In the genomic region with DNA sequence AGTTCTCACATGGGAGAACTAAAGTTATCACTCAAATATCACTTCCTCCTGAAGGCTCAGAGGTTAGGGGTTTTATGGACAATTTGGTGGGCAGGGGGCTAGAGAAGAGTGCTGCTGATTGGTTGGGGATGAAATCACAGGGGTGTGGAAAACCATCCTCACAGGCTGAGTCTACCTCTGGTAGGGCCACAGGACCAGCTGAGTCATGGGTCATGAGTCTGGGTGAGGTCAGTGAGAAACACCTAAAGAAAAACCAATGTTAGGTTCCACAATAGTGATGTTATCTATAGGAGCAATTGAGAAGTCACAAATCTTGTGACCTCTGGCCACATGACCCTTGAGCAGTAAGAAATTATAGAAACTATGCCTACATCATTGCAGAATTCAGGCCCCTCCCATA, we compare ENCODE assay signal across 18 cellular contexts.
DNase-seq lines count a peak whose midpoint lies in the region; ATAC-seq and TF ChIP-seq lines count a peak whose summit lies in the region.
"Had no signal": no experiment of that assay in that cellular context is flagged by ENCODE, and none has a peak within 500 bp of the region (broad histone marks: within the 10 kb centered on the region; RNA-seq: fewer than 3 reads in every experiment).

No MANE protein-coding gene starts in this region.

- TF ChIP-seq CTCF in MCF 10A (IDR thresholded peaks at IDR 0.05; ENCODE audit: unreplicated experiment) (no peak), breast epithelium (IDR thresholded peaks at IDR 0.05) (no peak), PC-9 (conservative IDR thresholded peaks at IDR 0.05) (no peak), foreskin keratinocyte (conservative IDR thresholded peaks at IDR 0.05) (no peak), endodermal cell (conservative IDR thresholded peaks at IDR 0.05) (no peak)

- H3K9me2 ChIP-seq in PC-9 (ENCODE audit: insufficient read depth), result no peaks in the 10 kb centered on the region

- H3K4me1 Mint-ChIP-seq in MCF 10A (ENCODE audit: insufficient read depth, unreplicated experiment), result no peaks in the 10 kb centered on the region
- H3K4me1 Mint-ChIP-seq in endodermal cell, result peaks cover 44% of the 10 kb centered on the region

- no peaks in the 10 kb centered on the region for H3K36me3 Mint-ChIP-seq in MCF 10A (ENCODE audit: insufficient read depth, unreplicated experiment)
- H3K36me3 Mint-ChIP-seq in endodermal cell (ENCODE audit: low read depth), result no peaks in the 10 kb centered on the region

- no peaks in the 10 kb centered on the region for H3K4me1 ChIP-seq in breast epithelium
- H3K4me1 ChIP-seq in PC-9 (replicated peaks; ENCODE audit: insufficient read depth), result no peaks in the 10 kb centered on the region
- no peaks in the 10 kb centered on the region for H3K4me1 ChIP-seq in foreskin keratinocyte
- peaks cover 13% of the 10 kb centered on the region for H3K4me1 ChIP-seq in endodermal cell (ENCODE audit: control insufficient read depth, insufficient read depth, low read length)
- H3K4me1 ChIP-seq: A549 had no signal

- BruUV-seq in MCF 10A (replicated peaks; lab: Mats Ljungman, UMichigan), result no TSS peak
- no TSS peak for BruUV-seq in PC-9 (replicated peaks; lab: Mats Ljungman, UMichigan)

- POLR2A ChIA-PET in MCF 10A (lab: Yijun Ruan, JAX) (interaction anchor here (0.7 kb wide), 1 partner anchor 276 kb away, joined by 3 read pairs; no protein-coding TSS in a partner anchor), PC-9 (lab: Charles Lee; ENCODE audit: unreplicated experiment) (no interaction called here)

- H3K4me3 ChIP-seq in breast epithelium (no peak overlapping the region), PC-9 (no peak overlapping the region), endodermal cell (ENCODE audit: low read length) (no peak overlapping the region)
- H3K4me3 ChIP-seq: A549, MG63 had no signal

- no peaks in the 10 kb centered on the region for H3F3A ChIP-seq in PC-9 (ENCODE audit: insufficient read depth, low read depth)

- H3K36me3 ChIP-seq in breast epithelium (no peaks in the 10 kb centered on the region), PC-9 (ENCODE audit: low read depth) (no peaks in the 10 kb centered on the region), endodermal cell (ENCODE audit: control insufficient read depth, insufficient read depth, low read length) (no peaks in the 10 kb centered on the region)
- H3K36me3 ChIP-seq: MG63 had no signal

- 0 out of 2 replicates have a peak overlapping the region, but pooled peaks have one; percentile 14 for H2AFZ ChIP-seq in PC-9

- no peak overlapping the region for H3K4me2 ChIP-seq in PC-9
- H3K4me2 ChIP-seq: A549, KMS-11 had no signal

- no peaks in the 10 kb centered on the region for H3K79me2 ChIP-seq in PC-9 (ENCODE audit: low read depth)

- H3K9me3 Mint-ChIP-seq in MCF 10A (ENCODE audit: unreplicated experiment) (no peaks in the 10 kb centered on the region), endodermal cell (no peaks in the 10 kb centered on the region)

- CTCF ChIA-PET in MCF 10A (lab: Yijun Ruan, JAX), result no interaction called here
- CTCF ChIA-PET in PC-9 (lab: Charles Lee), result no interaction called here

- H4K20me1 ChIP-seq in PC-9 (ENCODE audit: insufficient read depth), result no peaks in the 10 kb centered on the region

- TF ChIP-seq POLR2A in breast epithelium (IDR thresholded peaks at IDR 0.05), result no peak

- H3K4me3 Mint-ChIP-seq in MCF 10A (ENCODE audit: unreplicated experiment), result no peak overlapping the region
- no peak overlapping the region for H3K4me3 Mint-ChIP-seq in endodermal cell

- H3K9me3 ChIP-seq in breast epithelium, result no peaks in the 10 kb centered on the region
- H3K9me3 ChIP-seq in PC-9 (ENCODE audit: insufficient read depth, low read depth), result no peaks in the 10 kb centered on the region
- H3K9me3 ChIP-seq in endodermal cell (ENCODE audit: control insufficient read depth, low read length), result no peaks in the 10 kb centered on the region
- H3K9me3 ChIP-seq: A549, MG63 had no signal

- H3K27ac Mint-ChIP-seq in MCF 10A (ENCODE audit: low read depth, unreplicated experiment) (peak overlapping the region; percentile 20), endodermal cell (no peak overlapping the region)

- no peak overlapping the region for H3K9ac ChIP-seq in endodermal cell (ENCODE audit: extremely low read depth, low read length, poor library complexity, severe bottlenecking)
- H3K9ac ChIP-seq: KMS-11 had no signal

- H3K27me3 Mint-ChIP-seq in MCF 10A (ENCODE audit: insufficient read depth, unreplicated experiment), result no peaks in the 10 kb centered on the region
- H3K27me3 Mint-ChIP-seq in endodermal cell (ENCODE audit: insufficient read depth), result no peaks in the 10 kb centered on the region

- H3K27me3 ChIP-seq in breast epithelium (no peaks in the 10 kb centered on the region), PC-9 (ENCODE audit: insufficient read depth, low read depth) (no peaks in the 10 kb centered on the region), foreskin keratinocyte (no peaks in the 10 kb centered on the region), endodermal cell (ENCODE audit: control insufficient read depth, insufficient read depth, low read length, poor library complexity, severe bottlenecking) (no peaks in the 10 kb centered on the region)
- H3K27me3 ChIP-seq: MG63 had no signal

- no peak for DNase-seq in MCF 10A (ENCODE audit: unreplicated experiment)
- no peak for DNase-seq in breast epithelium (ENCODE audit: low spot score in 2 of 2)
- no peak for DNase-seq in PC-9
- no peak for DNase-seq in foreskin keratinocyte
- DNase-seq in endodermal cell, result no peak
- no peak for DNase-seq in stimulated activated CD4-positive, alpha-beta T cell treated with anti-CD3 and anti-CD28 coated beads, Interleukin-4, amount 100 ng/mL, for 1 hour
- DNase-seq: C1 segment of cervical spinal cord, COR-L47, MG63, NCI-H1092 treated with DMSO at 0.1 percent for 48 hours, NCI-H2081 treated with DMSO at 0.1 percent for 48 hours, NCI-H510A, NCI-H82, SHP77 had no signal

- intact Hi-C loops in MCF 10A (cut with micrococcal nuclease), result no loop called here
- intact Hi-C loops in breast epithelium (cut with DNase I; ENCODE audit: low total_unique reads), result no loop called here
- intact Hi-C loops in PC-9 (cut with micrococcal nuclease; ENCODE audit: unreplicated experiment), result no loop called here

- H3K27ac ChIP-seq in breast epithelium, result no peak overlapping the region
- no peak overlapping the region for H3K27ac ChIP-seq in PC-9
- no peak overlapping the region for H3K27ac ChIP-seq in foreskin keratinocyte
- H3K27ac ChIP-seq in endodermal cell (ENCODE audit: low read depth, low read length), result no peak overlapping the region
- H3K27ac ChIP-seq: A549, KMS-11 had no signal

- peak; percentile 28 for ATAC-seq in foreskin keratinocyte
- ATAC-seq in SK-N-SH treated with all-trans-retinoic acid at 6 μM for 48 hours, result no peak
- no peak for ATAC-seq in HG03025 (IDR thresholded peaks at IDR 0.05; ENCODE audit: low FRiP score, unreplicated experiment)
- ATAC-seq: A549 had no signal

TF ChIP-seq in SK-N-SH treated with all-trans-retinoic acid at 6 μM for 48 hours, 23 proteins besides CTCF, POLR2A, EP300 and RAD21:
- no peak for TF ChIP-seq ZFP30 (CRISPR knock-in tag; IDR thresholded peaks at IDR 0.05)
- no peak for TF ChIP-seq GLIS3 (CRISPR knock-in tag; IDR thresholded peaks at IDR 0.05)
- no peak for TF ChIP-seq PPARA (CRISPR knock-in tag; IDR thresholded peaks at IDR 0.05; ENCODE audit: borderline replicate concordance)
- TF ChIP-seq ZNF70 (CRISPR knock-in tag; IDR thresholded peaks at IDR 0.05), result no peak
- no peak for TF ChIP-seq TOX (CRISPR knock-in tag; IDR thresholded peaks at IDR 0.05; ENCODE audit: borderline replicate concordance)
- TF ChIP-seq, protein P1, sequence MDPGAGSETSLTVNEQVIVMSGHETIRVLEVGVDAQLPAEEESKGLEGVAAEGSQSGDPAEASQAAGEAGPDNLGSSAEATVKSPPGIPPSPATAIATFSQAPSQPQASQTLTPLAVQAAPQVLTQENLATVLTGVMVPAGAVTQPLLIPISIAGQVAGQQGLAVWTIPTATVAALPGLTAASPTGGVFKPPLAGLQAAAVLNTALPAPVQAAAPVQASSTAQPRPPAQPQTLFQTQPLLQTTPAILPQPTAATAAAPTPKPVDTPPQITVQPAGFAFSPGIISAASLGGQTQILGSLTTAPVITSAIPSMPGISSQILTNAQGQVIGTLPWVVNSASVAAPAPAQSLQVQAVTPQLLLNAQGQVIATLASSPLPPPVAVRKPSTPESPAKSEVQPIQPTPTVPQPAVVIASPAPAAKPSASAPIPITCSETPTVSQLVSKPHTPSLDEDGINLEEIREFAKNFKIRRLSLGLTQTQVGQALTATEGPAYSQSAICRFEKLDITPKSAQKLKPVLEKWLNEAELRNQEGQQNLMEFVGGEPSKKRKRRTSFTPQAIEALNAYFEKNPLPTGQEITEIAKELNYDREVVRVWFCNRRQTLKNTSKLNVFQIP (CRISPR knock-in tag; IDR thresholded peaks at IDR 0.05; ENCODE audit: borderline replicate concordance, low read depth), result no peak
- no peak for TF ChIP-seq SNAI2 (CRISPR knock-in tag; IDR thresholded peaks at IDR 0.05)
